In the genomic region with DNA sequence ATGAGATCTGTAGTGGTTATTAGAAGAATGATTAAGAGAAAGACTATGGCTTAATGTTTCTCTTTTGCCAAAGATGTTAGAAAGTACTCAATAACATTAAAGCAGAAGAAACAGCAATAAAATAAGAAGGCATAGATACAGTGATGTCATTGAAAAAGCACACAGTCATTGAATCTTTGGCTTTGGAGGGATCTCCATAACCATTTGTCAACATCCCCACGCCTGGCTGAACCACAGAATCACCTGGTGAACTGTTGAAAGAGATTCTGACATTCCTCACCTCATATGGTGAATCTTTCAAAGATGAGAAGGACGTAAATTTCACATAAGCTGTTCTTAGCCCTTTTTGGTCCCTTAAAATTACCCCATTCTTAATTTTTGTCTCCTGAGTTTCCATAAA, we compare ENCODE assay signal across 22 cellular contexts.
"Had no signal": no experiment of that assay in that cellular context is flagged by ENCODE, and none has a peak within 500 bp of the region (broad histone marks: within the 10 kb centered on the region; RNA-seq: fewer than 3 reads in every experiment).

No MANE protein-coding gene starts in this region.

- H3K9me3 ChIP-seq: esophagus muscularis mucosa, testis, uterus had no signal

- H3K27me3 ChIP-seq: esophagus muscularis mucosa, hepatocyte, testis, uterus had no signal

- DNase-seq: activated gamma-delta T cell treated with Interleukin-2 at 50 U/mL for 16 hours; activated T-cell treated with anti-CD3 and anti-CD28 coated beads, Interleukin-2, amount 50 U/mL, for 1 hour; anterior cingulate cortex; central memory CD4-positive, alpha-beta T cell; dorsolateral prefrontal cortex; glutamatergic neuron; left ventricle myocardium superior; nucleus accumbens; small intestine; stimulated activated CD4-positive, alpha-beta T cell treated with anti-CD3 and anti-CD28 coated beads, Interleukin-2, amount 100 ng/mL, for 24 hours; stimulated activated CD8-positive, alpha-beta memory T cell treated with anti-CD3 and anti-CD28 coated beads, Interleukin-4, amount 100 ng/mL, for 48 hours; stimulated activated naive B cell treated with anti-CD40 and anti-IgM and Interleukin-4, amounts not matched to agents 10 μg/mL and 1 μg/mL and 100 μg/mL, for 72 hours; testis; trophoblast cell; uterus; WERI-Rb-1 had no signal

- H3K4me1 Mint-ChIP-seq: activated naive CD4-positive, alpha-beta T cell treated with anti-CD3 and anti-CD28 coated beads, Interleukin-2, amount 50 U/mL, for 24 hours; stimulated activated naive B cell treated with anti-CD40 and anti-IgM and Interleukin-4, amounts not matched to agents 10 μg/mL and 1 μg/mL and 100 μg/mL, for 72 hours had no signal

- H3K4me3 Mint-ChIP-seq: activated naive CD4-positive, alpha-beta T cell treated with anti-CD3 and anti-CD28 coated beads, Interleukin-2, amount 50 U/mL, for 24 hours; brain; nephron; stimulated activated naive B cell treated with anti-CD40 and anti-IgM and Interleukin-4, amounts not matched to agents 10 μg/mL and 1 μg/mL and 100 μg/mL, for 72 hours had no signal

- H3K27ac ChIP-seq: dorsolateral prefrontal cortex, esophagus muscularis mucosa, hepatocyte, testis, uterus, WERI-Rb-1 had no signal

- ATAC-seq: left ventricle myocardium superior; sciatic nerve; stimulated activated naive B cell treated with anti-CD40 and anti-IgM and Interleukin-4, amounts not matched to agents 10 μg/mL and 1 μg/mL and 100 μg/mL, for 72 hours had no signal

- H3K4me3 ChIP-seq: dorsolateral prefrontal cortex, esophagus muscularis mucosa, hepatocyte, testis, uterus had no signal

- H3K4me2 ChIP-seq: hepatocyte had no signal

- H3K9me3 Mint-ChIP-seq: activated naive CD4-positive, alpha-beta T cell treated with anti-CD3 and anti-CD28 coated beads, Interleukin-2, amount 50 U/mL, for 24 hours; brain; nephron had no signal

- H3K79me2 ChIP-seq: hepatocyte had no signal

- H2AFZ ChIP-seq: hepatocyte had no signal

- H3K36me3 ChIP-seq: esophagus muscularis mucosa, uterus, WERI-Rb-1 had no signal

- H3K4me1 ChIP-seq: esophagus muscularis mucosa, testis, uterus had no signal

- H3K36me3 Mint-ChIP-seq: brain; stimulated activated naive B cell treated with anti-CD40 and anti-IgM and Interleukin-4, amounts not matched to agents 10 μg/mL and 1 μg/mL and 100 μg/mL, for 72 hours had no signal

- H3K27ac Mint-ChIP-seq: activated naive CD4-positive, alpha-beta T cell treated with anti-CD3 and anti-CD28 coated beads, Interleukin-2, amount 50 U/mL, for 24 hours; brain; nephron; stimulated activated naive B cell treated with anti-CD40 and anti-IgM and Interleukin-4, amounts not matched to agents 10 μg/mL and 1 μg/mL and 100 μg/mL, for 72 hours had no signal

- H3K27me3 Mint-ChIP-seq: brain had no signal
